Comparison of ENCODE assay signal across 25 cellular contexts in the genomic region with DNA sequence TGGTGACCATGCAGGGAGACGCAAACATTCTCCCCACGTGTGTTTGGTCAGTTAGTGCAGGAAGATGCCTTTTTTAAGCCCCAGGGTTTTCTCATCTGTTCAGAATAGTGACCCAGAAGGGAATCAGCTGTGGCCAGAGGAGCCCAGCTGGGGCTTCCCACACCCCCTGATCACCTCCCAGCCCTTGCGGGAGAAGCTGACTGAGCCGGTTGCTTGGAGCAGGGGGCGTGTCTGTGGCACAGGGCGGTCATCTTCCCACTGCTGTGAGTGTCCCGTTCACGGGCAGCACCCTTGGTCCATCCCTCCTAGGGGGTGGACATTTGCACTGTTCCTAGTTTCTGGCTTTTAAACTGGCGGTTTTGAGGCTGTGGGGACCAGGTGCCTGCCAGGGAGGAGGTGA.
"Had no signal": no experiment of that assay in that cellular context is flagged by ENCODE, and none has a peak within 500 bp of the region (broad histone marks: within the 10 kb centered on the region; RNA-seq: fewer than 3 reads in every experiment).

No MANE protein-coding gene starts in this region.

- H3K27ac Mint-ChIP-seq: natural killer cell treated with Interleukin-12 subunit alpha and Interleukin-12 subunit beta and Interleukin-15 and Interleukin-18, amount 100 ng/mL, for 72 hours had no signal

- H3K36me3 ChIP-seq: ovary had no signal

- ATAC-seq: left lobe of liver; natural killer cell treated with Interleukin-12 subunit alpha and Interleukin-12 subunit beta and Interleukin-15 and Interleukin-18, amount 100 ng/mL, for 72 hours; psoas muscle; right lobe of liver; stimulated activated naive CD8-positive, alpha-beta T cell treated with anti-CD3 and anti-CD28 coated beads, Interleukin-15, Interleukin-2, amounts not matched to agents 100 U/mL and 50 U/mL, for 24 hours had no signal

- H3K4me1 ChIP-seq: psoas muscle, right lobe of liver, tibial nerve, vagina had no signal

- H3K36me3 Mint-ChIP-seq: natural killer cell treated with Interleukin-12 subunit alpha and Interleukin-12 subunit beta and Interleukin-15 and Interleukin-18, amount 100 ng/mL, for 72 hours had no signal

- H3K4me3 ChIP-seq: dorsolateral prefrontal cortex, lung, ovary, psoas muscle, right lobe of liver, smooth muscle cell, thoracic aorta, tibial nerve, vagina had no signal

- H3K4me3 Mint-ChIP-seq: memory B cell; natural killer cell treated with Interleukin-12 subunit alpha and Interleukin-12 subunit beta and Interleukin-15 and Interleukin-18, amount 100 ng/mL, for 72 hours had no signal

- H3K27me3 ChIP-seq: dorsolateral prefrontal cortex, ovary, right lobe of liver, tibial nerve, vagina had no signal

- FAIRE-seq: colon, frontal cortex, kidney had no signal

- DNase-seq: dorsolateral prefrontal cortex; effector CD4-positive, alpha-beta T cell; kidney; naive B cell; occipital lobe; ovary; posterior cingulate gyrus; psoas muscle; right lobe of liver; stimulated activated CD4-positive, alpha-beta T cell treated with anti-CD3 and anti-CD28 coated beads, Interleukin-12 subunit alpha, Interleukin-12 subunit beta, amount 100 ng/mL, for 4 hours; stimulated activated CD4-positive, alpha-beta T cell treated with anti-CD3 and anti-CD28 coated beads, Interleukin-1b, Interleukin-23, amount 100 ng/mL, for 48 hours; stimulated activated CD4-positive, alpha-beta T cell treated with anti-CD3 and anti-CD28 coated beads, Interleukin-4, amount 100 ng/mL, for 1 hour; stimulated activated CD8-positive, alpha-beta memory T cell treated with anti-CD3 and anti-CD28 coated beads, Interleukin-4, amount 100 ng/mL, for 48 hours; stimulated activated naive CD8-positive, alpha-beta T cell treated with anti-CD3 and anti-CD28 coated beads, Interleukin-15, Interleukin-2, amounts not matched to agents 100 U/mL and 50 U/mL, for 24 hours; substantia nigra had no signal

- H3K9me3 ChIP-seq: ovary, psoas muscle, right lobe of liver, thoracic aorta, tibial nerve, vagina had no signal

- H3K27me3 Mint-ChIP-seq: memory B cell; naive B cell; natural killer cell treated with Interleukin-12 subunit alpha and Interleukin-12 subunit beta and Interleukin-15 and Interleukin-18, amount 100 ng/mL, for 72 hours had no signal

- H3K9me3 Mint-ChIP-seq: memory B cell; natural killer cell treated with Interleukin-12 subunit alpha and Interleukin-12 subunit beta and Interleukin-15 and Interleukin-18, amount 100 ng/mL, for 72 hours had no signal

- H3K27ac ChIP-seq: ovary, psoas muscle, right lobe of liver, thoracic aorta, vagina had no signal

- H3K4me2 ChIP-seq: smooth muscle cell had no signal
